Comparison of ENCODE assay signal across 1 cellular context in genomic region chr18:68121308-68121707, GRCh38.
TF ChIP-seq lines count a peak whose summit lies in the region.

No MANE protein-coding gene starts in this region.

TF ChIP-seq in GM23338, 12 proteins besides CTCF, POLR2A, EP300 and RAD21 (continued from another document):
- no peak for TF ChIP-seq EZH2 (IDR thresholded peaks at IDR 0.05; ENCODE audit: low read depth, unreplicated experiment)
- TF ChIP-seq STAT1 (IDR thresholded peaks at IDR 0.05; ENCODE audit: unreplicated experiment): no peak
- no peak for TF ChIP-seq ZNF114 (CRISPR knock-in tag; IDR thresholded peaks at IDR 0.05)
- no peak for TF ChIP-seq ZNF462 (CRISPR knock-in tag; IDR thresholded peaks at IDR 0.05)
- TF ChIP-seq JUNB (IDR thresholded peaks at IDR 0.05; ENCODE audit: unreplicated experiment): no peak
- no peak for TF ChIP-seq REST (IDR thresholded peaks at IDR 0.05; ENCODE audit: unreplicated experiment)
- TF ChIP-seq ZNF331 (CRISPR knock-in tag; IDR thresholded peaks at IDR 0.05; ENCODE audit: low read depth): no peak
